9 cellular contexts compared by ENCODE assay signal in the genomic region with DNA sequence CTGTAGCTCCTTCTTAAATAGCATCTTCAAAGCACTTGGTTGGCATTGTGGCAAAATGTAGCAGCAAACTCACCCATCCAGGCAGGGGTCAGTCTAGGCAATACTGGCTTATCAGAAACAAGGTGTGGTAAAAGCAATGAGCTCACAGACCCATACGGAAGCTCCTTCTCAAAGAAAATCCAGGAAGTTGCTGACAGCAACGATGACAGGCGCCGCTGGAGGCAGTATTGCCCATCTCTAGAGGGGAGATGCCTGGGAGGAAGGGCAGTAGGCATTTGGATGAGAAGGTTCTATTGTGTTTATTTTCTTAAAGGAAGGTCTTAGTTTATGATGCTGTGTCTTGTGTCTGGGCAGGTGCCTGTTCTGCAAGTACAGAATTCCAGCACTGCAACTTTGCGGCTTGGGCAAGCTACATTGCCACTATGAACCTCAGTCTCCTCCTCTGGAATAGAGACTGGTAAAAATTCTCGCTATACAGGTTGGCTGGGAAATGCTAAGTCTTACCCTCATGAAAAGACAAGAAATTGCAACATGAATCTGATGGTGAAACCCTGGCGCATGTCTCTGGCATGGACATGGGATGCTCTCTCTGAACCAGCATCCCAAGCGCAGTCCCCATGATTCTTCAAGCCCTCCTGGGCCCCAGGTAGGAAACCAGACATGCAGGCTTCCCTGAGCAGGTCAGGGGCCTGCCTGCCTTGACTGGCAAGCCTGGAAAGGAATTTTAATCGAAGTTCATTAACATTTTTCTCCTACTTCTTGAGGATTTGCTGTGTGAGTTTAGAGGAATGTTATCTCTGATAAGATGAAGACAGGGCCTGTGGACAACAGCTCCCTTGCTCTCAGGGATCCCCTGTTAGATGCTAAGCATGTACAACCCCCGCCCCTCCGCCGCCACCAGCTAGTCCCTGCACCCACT.
A peak's percentile ranks its signal among the peaks of the same experiment; 100 is the strongest.
DNase-seq lines count a peak whose midpoint lies in the region; FAIRE-seq and TF ChIP-seq lines count a peak whose summit lies in the region.
"Had no signal": no experiment of that assay in that cellular context is flagged by ENCODE, and none has a peak within 500 bp of the region (broad histone marks: within the 10 kb centered on the region; RNA-seq: fewer than 3 reads in every experiment).

No MANE protein-coding gene starts in this region.

- FAIRE-seq in bronchial epithelial cell (lab: Jason Lieb, UNC): peak; percentile 47
- FAIRE-seq: GM18507 had no signal

- no peak overlapping the region for H3K4me3 Mint-ChIP-seq in MCF 10A (ENCODE audit: unreplicated experiment)

- BruUV-seq in MCF 10A (replicated peaks; lab: Mats Ljungman, UMichigan): no TSS peak

- TF ChIP-seq POLR2A in ovary (IDR thresholded peaks at IDR 0.05): no peak

- H3K36me3 Mint-ChIP-seq in MCF 10A (ENCODE audit: insufficient read depth, unreplicated experiment): no peaks in the 10 kb centered on the region

- TF ChIP-seq EP300 in ovary (IDR thresholded peaks at IDR 0.05): no peak

- H3K4me3 ChIP-seq in bronchial epithelial cell (ENCODE audit: low read depth, low read length) (no peak overlapping the region), ovary (no peak overlapping the region)

- in situ Hi-C loops in T47D (cut with HindIII; ENCODE audit: low pct_unique_long_range_greater_than_20kb, low sequenced_read_pairs): no loop called here

- 59 to 64% (median 62%) methylated on average over 12 of the region's 12 CpGs for WGBS in ovary, 3 donors

- H3K4me1 Mint-ChIP-seq in MCF 10A (ENCODE audit: insufficient read depth, unreplicated experiment): peaks cover 3% of the 10 kb centered on the region

- no peaks in the 10 kb centered on the region for H3K27me3 ChIP-seq in bronchial epithelial cell (ENCODE audit: control insufficient read depth, insufficient read depth, low read length)
- H3K27me3 ChIP-seq in ovary: no peaks in the 10 kb centered on the region

- CTCF ChIA-PET in MCF 10A (lab: Yijun Ruan, JAX): interaction anchor here (0.6 to 1.0 kb wide), 6 partner anchors 14 to 433 kb away, joined by 3 read pairs; no protein-coding TSS in a partner anchor

- POLR2A ChIA-PET in MCF 10A (lab: Yijun Ruan, JAX): interaction anchor here (0.9 to 1.2 kb wide), 3 partner anchors 26 to 82 kb away, joined by 3 read pairs; no protein-coding TSS in a partner anchor

- peak; percentile 21 to 58 for DNase-seq in T47D (ENCODE audit: low read depth in 1 of 2, low spot score in 1 of 2)
- DNase-seq in MCF 10A (ENCODE audit: unreplicated experiment): no peak
- DNase-seq in NCI-H146 (lab: John Stamatoyannopoulos, UW): peak; percentile 80
- DNase-seq in bronchial epithelial cell (ENCODE audit: low read depth): peak; percentile 67
- peak; percentile 21 to 28 for DNase-seq in lung microvascular endothelial cell (ENCODE audit: low read depth in 2 of 2)
- no peak for DNase-seq in DMS114 treated with DMSO at 0.1 percent for 48 hours (lab: John Stamatoyannopoulos, UW; ENCODE audit: unreplicated experiment)
- DNase-seq in ovary: no peak
- DNase-seq in NCI-H1694 (lab: John Stamatoyannopoulos, UW): no peak

- no peaks in the 10 kb centered on the region for H3K36me3 ChIP-seq in bronchial epithelial cell (ENCODE audit: control insufficient read depth, insufficient read depth, low read length)
- H3K36me3 ChIP-seq in ovary: no peaks in the 10 kb centered on the region

- H3K27ac ChIP-seq in ovary: no peak overlapping the region

- no peaks in the 10 kb centered on the region for H3K4me1 ChIP-seq in ovary (ENCODE audit: insufficient read depth)

- intact Hi-C loops in MCF 10A (cut with micrococcal nuclease) (no loop called here), ovary (cut with DNase I) (no loop called here)

- H3K9me3 ChIP-seq in ovary: no peaks in the 10 kb centered on the region

- no peaks in the 10 kb centered on the region for H3K27me3 Mint-ChIP-seq in MCF 10A (ENCODE audit: insufficient read depth, unreplicated experiment)

- no peak overlapping the region for H3K27ac Mint-ChIP-seq in MCF 10A (ENCODE audit: low read depth, unreplicated experiment)

- no peaks in the 10 kb centered on the region for H3K9me3 Mint-ChIP-seq in MCF 10A (ENCODE audit: unreplicated experiment)

- TF ChIP-seq CTCF in MCF 10A (IDR thresholded peaks at IDR 0.05; ENCODE audit: unreplicated experiment) (no peak), bronchial epithelial cell (IDR thresholded peaks at IDR 0.05; ENCODE audit: insufficient read depth, low read length, severe bottlenecking) (peak; percentile 79), ovary (IDR thresholded peaks at IDR 0.05) (no peak)

Comparison
In these comparisons a context has a peak if more than half of its experiments do, and no peak if none do; other contexts are left out.
1. DNase-seq: peak in T47D (2 of 2), NCI-H146 (single experiment), bronchial epithelial cell (single experiment) and lung microvascular endothelial cell (2 of 2); none in MCF 10A (single experiment), DMS114 treated with DMSO at 0.1 percent for 48 hours (single experiment), ovary (0 of 5) and NCI-H1694 (single experiment).